In the genomic region with DNA sequence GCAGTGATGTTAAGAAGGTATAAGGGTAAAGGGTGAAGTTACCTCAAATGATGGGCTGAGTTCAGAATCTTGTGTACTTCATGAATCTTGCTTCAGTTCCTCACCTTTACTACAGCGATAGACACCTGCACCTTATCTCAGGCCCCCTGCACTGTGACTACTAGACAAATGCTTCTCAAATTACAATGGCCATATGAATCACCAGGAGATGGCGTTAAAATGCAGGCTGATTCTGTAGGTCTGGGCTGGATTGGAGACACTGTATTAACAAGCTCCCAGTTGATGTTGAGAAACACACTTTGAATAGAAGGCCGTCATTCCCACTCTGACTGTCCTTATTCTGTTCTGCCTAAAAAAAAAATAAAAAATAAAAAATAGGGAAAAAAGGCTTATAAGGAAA, we compare ENCODE assay signal across 1 cellular context.
TF ChIP-seq lines count a peak whose summit lies in the region.

No MANE protein-coding gene starts in this region.

TF ChIP-seq in K562, 482 proteins besides CTCF, POLR2A, EP300 and RAD21 (continued from another document):
- TF ChIP-seq EGR1 (conservative IDR thresholded peaks at IDR 0.05) (no peak), TAL1 (IDR thresholded peaks at IDR 0.05) (peak; percentile 39; the same call in 1 of the 2 replicates), SMAD1 (IDR thresholded peaks at IDR 0.05; ENCODE audit: low read depth, low read length, partially characterized antibody) (no peak), JUND (IDR thresholded peaks at IDR 0.05; ENCODE audit: borderline replicate concordance, low read depth, low read length) (0 out of 2 replicates have a peak, but pooled peaks have one; percentile 14), JUND (tag; IDR thresholded peaks at IDR 0.05; ENCODE audit: borderline replicate concordance, low read depth, low read length) (no peak), ATF2 (CRISPR knock-in tag; IDR thresholded peaks at IDR 0.05) (no peak), CC2D1A (IDR thresholded peaks at IDR 0.05) (no peak), CEBPZ (IDR thresholded peaks at IDR 0.05; ENCODE audit: borderline replicate concordance, low read depth, low read length) (no peak), KLF6 (CRISPR knock-in tag; IDR thresholded peaks at IDR 0.05; ENCODE audit: borderline replicate concordance) (no peak), LEF1 (IDR thresholded peaks at IDR 0.05) (no peak), JUNB (CRISPR knock-in tag; conservative IDR thresholded peaks at IDR 0.05) (no peak), C11orf30 (IDR thresholded peaks at IDR 0.05; ENCODE audit: low read depth) (no peak), NR4A1 (CRISPR knock-in tag; IDR thresholded peaks at IDR 0.05) (no peak), NR4A1 (tag; IDR thresholded peaks at IDR 0.05) (no peak), POLR2AphosphoS2 (IDR thresholded peaks at IDR 0.05; ENCODE audit: low read length) (peak; percentile 39), ZNF655 (CRISPR knock-in tag; IDR thresholded peaks at IDR 0.05) (no peak), ELF1 (tag; IDR thresholded peaks at IDR 0.05) (no peak), TRIM24 (IDR thresholded peaks at IDR 0.05) (no peak), MYBL2 (IDR thresholded peaks at IDR 0.05; ENCODE audit: low read depth) (no peak), MYBL2 (CRISPR knock-in tag; IDR thresholded peaks at IDR 0.05; ENCODE audit: borderline replicate concordance) (no peak), ETS2 (tag; IDR thresholded peaks at IDR 0.05; ENCODE audit: borderline replicate concordance, poor library complexity, severe bottlenecking) (no peak), DPF2 (IDR thresholded peaks at IDR 0.05) (peak; percentile 30; the same call in 1 of the 2 replicates), STAT5A (IDR thresholded peaks at IDR 0.05; ENCODE audit: borderline replicate concordance, low read length) (0 out of 2 replicates have a peak, but pooled peaks have one; percentile 21), RBFOX2 (IDR thresholded peaks at IDR 0.05; ENCODE audit: low read depth, low read length) (0 out of 2 replicates have a peak, but pooled peaks have one; percentile 18), ZEB2 (IDR thresholded peaks at IDR 0.05) (peak; percentile 51), ARID1B (IDR thresholded peaks at IDR 0.05) (peak; percentile 49), FOXM1 (IDR thresholded peaks at IDR 0.05; ENCODE audit: low read depth) (no peak), FOXM1 (CRISPR knock-in tag; IDR thresholded peaks at IDR 0.05; ENCODE audit: low read depth) (no peak), TCF3 (CRISPR knock-in tag; IDR thresholded peaks at IDR 0.05) (peak; percentile 76), PATZ1 (CRISPR knock-in tag; IDR thresholded peaks at IDR 0.05; ENCODE audit: borderline replicate concordance) (no peak), POLR2AphosphoS5 (IDR thresholded peaks at IDR 0.05; ENCODE audit: control insufficient read depth, insufficient read depth, low read depth, low read length) (peak; percentile 59; the same call in 1 of the 2 replicates), ARID2 (IDR thresholded peaks at IDR 0.05) (no peak)
